3 cellular contexts compared by ENCODE assay signal in the genomic region with DNA sequence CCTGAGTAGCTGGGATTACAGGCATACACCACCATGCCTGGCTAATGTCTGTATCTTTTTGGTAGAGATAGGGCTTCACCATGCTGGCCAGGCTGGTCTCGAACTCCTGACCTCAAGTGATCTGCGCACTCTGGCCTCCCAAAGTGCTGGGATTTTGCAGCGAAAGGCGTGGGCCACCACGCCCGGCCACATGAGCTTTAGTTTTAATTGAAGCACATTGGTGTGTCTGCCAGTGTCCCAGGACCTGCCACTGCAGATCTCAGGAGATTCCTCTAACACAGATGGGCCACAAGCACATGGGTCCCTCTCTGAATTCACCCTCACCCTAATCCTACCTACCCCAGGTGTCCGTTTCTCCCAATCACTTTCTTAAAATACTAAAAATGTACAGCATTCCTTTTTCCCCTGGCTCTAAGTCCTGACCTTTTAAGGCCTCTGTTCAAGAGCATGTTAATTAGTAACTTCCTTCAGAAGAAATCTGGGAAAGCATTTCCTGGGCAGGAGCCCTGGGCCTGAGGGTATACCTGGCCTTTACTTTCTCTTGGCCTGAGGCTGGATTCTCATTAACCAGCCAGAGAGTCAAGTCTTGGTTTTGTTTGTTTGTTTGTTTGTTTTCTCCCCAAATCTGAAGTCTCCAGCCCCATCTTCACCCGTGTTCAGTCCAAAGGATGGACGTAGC.
A peak's percentile ranks its signal among the peaks of the same experiment; 100 is the strongest.
TF ChIP-seq lines count a peak whose summit lies in the region.

No MANE protein-coding gene starts in this region.

TF ChIP-seq in GM23338, 12 proteins besides CTCF, POLR2A, EP300 and RAD21:
- TF ChIP-seq EZH2 (IDR thresholded peaks at IDR 0.05; ENCODE audit: low read depth, unreplicated experiment): no peak
- TF ChIP-seq JUNB (IDR thresholded peaks at IDR 0.05; ENCODE audit: unreplicated experiment): no peak
- TF ChIP-seq, protein P1, sequence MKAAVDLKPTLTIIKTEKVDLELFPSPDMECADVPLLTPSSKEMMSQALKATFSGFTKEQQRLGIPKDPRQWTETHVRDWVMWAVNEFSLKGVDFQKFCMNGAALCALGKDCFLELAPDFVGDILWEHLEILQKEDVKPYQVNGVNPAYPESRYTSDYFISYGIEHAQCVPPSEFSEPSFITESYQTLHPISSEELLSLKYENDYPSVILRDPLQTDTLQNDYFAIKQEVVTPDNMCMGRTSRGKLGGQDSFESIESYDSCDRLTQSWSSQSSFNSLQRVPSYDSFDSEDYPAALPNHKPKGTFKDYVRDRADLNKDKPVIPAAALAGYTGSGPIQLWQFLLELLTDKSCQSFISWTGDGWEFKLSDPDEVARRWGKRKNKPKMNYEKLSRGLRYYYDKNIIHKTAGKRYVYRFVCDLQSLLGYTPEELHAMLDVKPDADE (IDR thresholded peaks at IDR 0.05): no peak
TF ChIP-seq in GM23338: peak in this region for 0.

TF ChIP-seq in endothelial cell of umbilical vein, 7 proteins besides CTCF, POLR2A, EP300 and RAD21:
- TF ChIP-seq JUN (IDR thresholded peaks at IDR 0.05; ENCODE audit: borderline replicate concordance, insufficient read depth, insufficient read length, low read depth) (no peak), POLR2AphosphoS5 (IDR thresholded peaks at IDR 0.05; ENCODE audit: insufficient read depth, low read depth, low read length) (peak; percentile 9)

TF ChIP-seq in HepG2, 621 proteins besides CTCF, POLR2A, EP300 and RAD21:
- TF ChIP-seq SRF (IDR thresholded peaks at IDR 0.05; ENCODE audit: low read depth, low read length) (0 out of 2 replicates have a peak, but pooled peaks have one; percentile 22), ZNF350 (CRISPR knock-in tag; IDR thresholded peaks at IDR 0.05; ENCODE audit: borderline replicate concordance, low read depth) (no peak), ZNF432 (CRISPR knock-in tag; IDR thresholded peaks at IDR 0.05; ENCODE audit: borderline replicate concordance) (no peak), GZF1 (CRISPR knock-in tag; IDR thresholded peaks at IDR 0.05) (no peak), HOXA5 (CRISPR knock-in tag; IDR thresholded peaks at IDR 0.05) (no peak)
- TF ChIP-seq, protein P2, sequence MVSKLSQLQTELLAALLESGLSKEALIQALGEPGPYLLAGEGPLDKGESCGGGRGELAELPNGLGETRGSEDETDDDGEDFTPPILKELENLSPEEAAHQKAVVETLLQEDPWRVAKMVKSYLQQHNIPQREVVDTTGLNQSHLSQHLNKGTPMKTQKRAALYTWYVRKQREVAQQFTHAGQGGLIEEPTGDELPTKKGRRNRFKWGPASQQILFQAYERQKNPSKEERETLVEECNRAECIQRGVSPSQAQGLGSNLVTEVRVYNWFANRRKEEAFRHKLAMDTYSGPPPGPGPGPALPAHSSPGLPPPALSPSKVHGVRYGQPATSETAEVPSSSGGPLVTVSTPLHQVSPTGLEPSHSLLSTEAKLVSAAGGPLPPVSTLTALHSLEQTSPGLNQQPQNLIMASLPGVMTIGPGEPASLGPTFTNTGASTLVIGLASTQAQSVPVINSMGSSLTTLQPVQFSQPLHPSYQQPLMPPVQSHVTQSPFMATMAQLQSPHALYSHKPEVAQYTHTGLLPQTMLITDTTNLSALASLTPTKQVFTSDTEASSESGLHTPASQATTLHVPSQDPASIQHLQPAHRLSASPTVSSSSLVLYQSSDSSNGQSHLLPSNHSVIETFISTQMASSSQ (IDR thresholded peaks at IDR 0.05; ENCODE audit: low read depth): peak; percentile 37; the same call in 1 of the 2 replicates
- TF ChIP-seq, protein P2 (CRISPR knock-in tag; IDR thresholded peaks at IDR 0.05; ENCODE audit: borderline replicate concordance): no peak
